ENCODE assay signal across 7 cellular contexts in genomic region chr1:169368406-169368769, GRCh38. TPM values are rescaled to one million over a fixed set of nuclear protein-coding genes. Genes with fewer than 3 reads are reported as not detected.
A peak's percentile ranks its signal among the peaks of the same experiment; 100 is the strongest.
DNase-seq lines count a peak whose midpoint lies in the region; ATAC-seq, FAIRE-seq and TF ChIP-seq lines count a peak whose summit lies in the region.

No MANE protein-coding gene starts in this region.

- H3K36me3 ChIP-seq in left ventricle myocardium inferior (peaks cover 33% of the 10 kb centered on the region), small intestine (ENCODE audit: control insufficient read depth in 2 of 2, insufficient read depth in 2 of 2, low read length in 2 of 2) (peaks cover 1 to 4% of the 10 kb centered on the region in 2 donors)

- H3K27me3 ChIP-seq in left ventricle myocardium inferior (ENCODE audit: low read depth), result no peaks in the 10 kb centered on the region
- H3K27me3 ChIP-seq in small intestine (ENCODE audit: control insufficient read depth in 2 of 2, insufficient read depth in 2 of 2, low read length in 2 of 2), result no peaks in the 10 kb centered on the region

- H3K4me1 ChIP-seq in left ventricle myocardium inferior (peaks cover 39% of the 10 kb centered on the region), small intestine (ENCODE audit: control insufficient read depth in 2 of 2, insufficient read depth in 1 of 2, low read depth in 1 of 2, low read length in 1 of 2) (peaks cover 0 to 8% of the 10 kb centered on the region in 2 donors)

- no peaks in the 10 kb centered on the region for H3K9me3 ChIP-seq in left ventricle myocardium inferior (replicated peaks)
- no peaks in the 10 kb centered on the region for H3K9me3 ChIP-seq in small intestine (ENCODE audit: control insufficient read depth, low read depth)

- FAIRE-seq in small intestine (lab: Jason Lieb, UNC), result no peak

- intact Hi-C loops in left ventricle myocardium inferior (cut with micrococcal nuclease), result no loop called here

- peak; percentile 21 for ATAC-seq in GM19035 (IDR thresholded peaks at IDR 0.05; ENCODE audit: unreplicated experiment)
- ATAC-seq in HG02571 (IDR thresholded peaks at IDR 0.05; ENCODE audit: unreplicated experiment), result no peak

- H3K27ac ChIP-seq in left ventricle myocardium inferior (replicated peaks) (peak overlapping the region; percentile 90), small intestine (ENCODE audit: low read depth in 1 of 2, low read length in 1 of 2) (peak overlapping the region; percentile 75 to 81)

- DNase-seq in NCI-H146 treated with DMSO at 0.1 percent for 48 hours (lab: John Stamatoyannopoulos, UW; ENCODE audit: unreplicated experiment) (peak; percentile 18), left ventricle myocardium inferior (no peak), small intestine (peak; percentile 33), T1000 (lab: John Stamatoyannopoulos, UW) (no peak)
- DNase-seq in activated effector memory CD4-positive, alpha-beta T cell treated with anti-CD3 and anti-CD28 coated beads, Interleukin-2, amount 50 U/mL, for 16 hours, result peak; percentile 76

- H3K4me3 ChIP-seq in left ventricle myocardium inferior (peak overlapping the region; percentile 82), small intestine (ENCODE audit: low read depth in 1 of 2, low read length in 2 of 2) (peak overlapping the region; percentile 66 to 90)

- TF ChIP-seq CTCF in left ventricle myocardium inferior (IDR thresholded peaks at IDR 0.05; ENCODE audit: borderline replicate concordance), result no peak

- 0% methylated on average over 16 of the region's 16 CpGs for WGBS in small intestine, 3 donors

RNA-seq across cellular contexts. Expression of gene BLZF1, which starts 0.4 kb away (rescaled TPM):
- total RNA-seq in left ventricle myocardium inferior, result 27.2 TPM
- polyA plus RNA-seq in small intestine, result 10 to 100 TPM in 2 of 3 donors, 1 to 10 TPM in 1; 9.2 to 13.4 (median 10.5) TPM

RNA-seq across cellular contexts. Expression of gene NME7, which starts 0.8 kb away (rescaled TPM):
- total RNA-seq in left ventricle myocardium inferior, result 13.1 TPM
- polyA plus RNA-seq in small intestine, result 10 to 100 TPM in 1 of 3 donors, 1 to 10 TPM in 2; 2.2 to 12.0 (median 5.7) TPM

RNA-seq across cellular contexts. Expression of gene CCDC181, which starts 58.9 kb away (rescaled TPM):
- 1.5 TPM for total RNA-seq in left ventricle myocardium inferior
- under 1 TPM in 1 of 3 donors, not detected in 2; 0.25 TPM for polyA plus RNA-seq in small intestine

Comparison
In these comparisons a context has a peak if more than half of its experiments do, and no peak if none do; other contexts are left out.
1. DNase-seq: peak in NCI-H146 treated with DMSO at 0.1 percent for 48 hours (single experiment), activated effector memory CD4-positive, alpha-beta T cell treated with anti-CD3 and anti-CD28 coated beads, Interleukin-2, amount 50 U/mL, for 16 hours (single experiment) and small intestine (single experiment); none in left ventricle myocardium inferior (single experiment) and T1000 (single experiment).